ENCODE assay signal across 9 cellular contexts in genomic region chr17:7582401-7583252, GRCh38. TPM values are rescaled to one million over a fixed set of nuclear protein-coding genes. Genes with fewer than 3 reads are reported as not detected.
A peak's percentile ranks its signal among the peaks of the same experiment; 100 is the strongest.
DNase-seq lines count a peak whose midpoint lies in the region; ATAC-seq, FAIRE-seq and TF ChIP-seq lines count a peak whose summit lies in the region.
"Had no signal": no experiment of that assay in that cellular context is flagged by ENCODE, and none has a peak within 500 bp of the region (broad histone marks: within the 10 kb centered on the region; RNA-seq: fewer than 3 reads in every experiment).

No MANE protein-coding gene starts in this region.

- H3K36me3 ChIP-seq in HEK293 (ENCODE audit: control insufficient read depth in 2 of 2, insufficient read depth in 1 of 2, low read length in 2 of 2) = peaks cover 5 to 61% of the 10 kb centered on the region in 2 experiments; a peak in 2 of 3 replicates
- H3K36me3 ChIP-seq in small intestine (ENCODE audit: control insufficient read depth in 2 of 2, insufficient read depth in 2 of 2, low read length in 2 of 2) = peaks cover 3 to 8% of the 10 kb centered on the region in 2 donors
- peaks cover 10% of the 10 kb centered on the region for H3K36me3 ChIP-seq in MG63

- H3K4me1 Mint-ChIP-seq in activated B cell treated with CpG ODN at 0.5 μM for 24 hours = peaks cover 72% of the 10 kb centered on the region

- intact Hi-C loops in activated B cell treated with CpG ODN at 0.5 μM for 24 hours (cut with micrococcal nuclease) (loop anchor here (1.0 to 10.0 kb wide), 4 partner anchors 21 to 538 kb away; partner anchors contain the start of genes SENP3 and SLC16A11), left ventricle myocardium superior (cut with micrococcal nuclease) (no loop called here)

- no peaks in the 10 kb centered on the region for H3K9me3 Mint-ChIP-seq in activated B cell treated with CpG ODN at 0.5 μM for 24 hours

- H3K27me3 ChIP-seq in small intestine (ENCODE audit: control insufficient read depth in 2 of 2, insufficient read depth in 2 of 2, low read length in 2 of 2) (no peaks in the 10 kb centered on the region), MG63 (no peaks in the 10 kb centered on the region)

- H3K27me3 Mint-ChIP-seq in activated B cell treated with CpG ODN at 0.5 μM for 24 hours = no peaks in the 10 kb centered on the region

- peak overlapping the region; percentile 100 for H3K4me3 Mint-ChIP-seq in activated B cell treated with CpG ODN at 0.5 μM for 24 hours

- ATAC-seq in activated B cell treated with CpG ODN at 0.5 μM for 24 hours (ENCODE audit: low read depth) (no peak), left ventricle myocardium superior (peak; percentile 0), GM18498 (IDR thresholded peaks at IDR 0.05; ENCODE audit: unreplicated experiment) (no peak), HG03378 (IDR thresholded peaks at IDR 0.05; ENCODE audit: unreplicated experiment) (no peak)

- H3K9me3 ChIP-seq in HEK293 (ENCODE audit: control insufficient read depth, insufficient read depth, low read depth, low read length) (no peaks in the 10 kb centered on the region), small intestine (ENCODE audit: control insufficient read depth, low read depth) (no peaks in the 10 kb centered on the region), MG63 (no peaks in the 10 kb centered on the region)

- TF ChIP-seq CTCF in HEK293 (tag by site-specific recombination; IDR thresholded peaks at IDR 0.05) = no peak
- no peak for TF ChIP-seq CTCF in activated B cell treated with CpG ODN at 0.5 μM for 24 hours (IDR thresholded peaks at IDR 0.05)

- no peak for FAIRE-seq in small intestine (lab: Jason Lieb, UNC)
- FAIRE-seq: urothelium cell line had no signal

- CTCF ChIA-PET in HEK293 (lab: Yijun Ruan, JAX) (interaction anchor here (0.7 to 2.7 kb wide), 4 partner anchors 12 to 223 kb away, joined by 3 to 18 read pairs (median 4); partner anchors contain the start of genes TP53 and WRAP53), activated B cell treated with CpG ODN at 0.5 μM for 24 hours (lab: Charles Lee) (no interaction called here)

- H3K27ac Mint-ChIP-seq in activated B cell treated with CpG ODN at 0.5 μM for 24 hours = peak overlapping the region; percentile 100

- H3K4me1 ChIP-seq in HEK293 (ENCODE audit: control insufficient read depth, insufficient read depth, low read length) (peaks cover 8% of the 10 kb centered on the region; the same call in 1 of the 2 replicates), small intestine (ENCODE audit: control insufficient read depth in 2 of 2, insufficient read depth in 1 of 2, low read depth in 1 of 2, low read length in 1 of 2) (peaks cover 3 to 11% of the 10 kb centered on the region in 2 donors)

- WGBS in small intestine, 3 donors = 86 to 88% (median 87%) methylated on average over 31 to 36 of the region's 36 CpGs

- H3K4me3 ChIP-seq in HEK293 (ENCODE audit: low read depth, low read length) (peak overlapping the region; percentile 86), small intestine (ENCODE audit: low read depth in 1 of 2, low read length in 2 of 2) (peak overlapping the region in 1 of 2 donors; percentile 78), MG63 (no peak overlapping the region)

- DNase-seq in activated B cell treated with CpG ODN at 0.5 μM for 24 hours = no peak
- DNase-seq in left ventricle myocardium superior = peak; percentile 52
- no peak for DNase-seq in small intestine
- DNase-seq in MG63 = no peak
- DNase-seq in stimulated activated CD4-positive, alpha-beta T cell treated with anti-CD3 and anti-CD28 coated beads, Interleukin-1b, Interleukin-23, amount 100 ng/mL, for 48 hours = no peak

- POLR2A ChIA-PET in HEK293 (lab: Yijun Ruan, JAX) = interaction anchor here (1.0 to 5.5 kb wide), 16 partner anchors 9 to 253 kb away, joined by 3 to 98 read pairs (median 8); partner anchors contain the start of genes DNAH2, FXR2, NEURL4 and POLR2A
- POLR2A ChIA-PET in activated B cell treated with CpG ODN at 0.5 μM for 24 hours (lab: Charles Lee) = interaction anchor here (0.6 to 4.6 kb wide), 16 partner anchors 10 to 591 kb away, joined by 4 to 131 read pairs (median 8); partner anchors contain the start of genes ACAP1, CYB5D1, FXR2 and GPS2

- H3K27ac ChIP-seq in HEK293 (ENCODE audit: extremely low read depth, low read depth, low read length) (peak overlapping the region; percentile 95), small intestine (ENCODE audit: low read depth in 1 of 2, low read length in 1 of 2) (peak overlapping the region; percentile 89 to 98)

- H3K36me3 Mint-ChIP-seq in activated B cell treated with CpG ODN at 0.5 μM for 24 hours (ENCODE audit: low read depth) = peaks cover 50% of the 10 kb centered on the region

TF ChIP-seq in HEK293, 187 proteins besides CTCF, POLR2A, EP300 and RAD21:
- TF ChIP-seq ZNF776 (tag by site-specific recombination; IDR thresholded peaks at IDR 0.05; ENCODE audit: borderline replicate concordance) (no peak), ZNF146 (tag by site-specific recombination; IDR thresholded peaks at IDR 0.05) (peak; percentile 8; the same call in 1 of the 2 replicates), ZNF433 (tag by site-specific recombination; IDR thresholded peaks at IDR 0.05; ENCODE audit: low read depth) (no peak), GLIS2 (tag by site-specific recombination; IDR thresholded peaks at IDR 0.05) (peak; percentile 57; the same call in 1 of the 2 replicates), GLIS1 (tag by site-specific recombination; IDR thresholded peaks at IDR 0.05) (peak; percentile 98), IKZF3 (tag by site-specific recombination; IDR thresholded peaks at IDR 0.05) (no peak), ZBTB21 (tag by site-specific recombination; IDR thresholded peaks at IDR 0.05) (no peak), SP3 (tag by site-specific recombination; IDR thresholded peaks at IDR 0.05) (no peak)

RNA-seq across cellular contexts. Expression of gene MPDU1, which starts 1.0 kb away (rescaled TPM):
- total RNA-seq in activated B cell treated with CpG ODN at 0.5 μM for 24 hours (50.7 and 58.9 TPM in 2 replicates), left ventricle myocardium superior (28.0 TPM)
- polyA plus RNA-seq in small intestine = 100 to 1,000 TPM in 1 of 3 donors, 10 to 100 TPM in 2; 69.7 to 126 (median 74.9) TPM
- 96.0 and 121 TPM in 2 replicates for total RNA-seq in MG63 (2014; rRNA removed; shearing (Covaris generic); ENCODE audit: low replicate concordance)

RNA-seq across cellular contexts. Expression of gene CD68, which starts 3.2 kb away (rescaled TPM):
- total RNA-seq in activated B cell treated with CpG ODN at 0.5 μM for 24 hours = 7.2 and 7.8 TPM in 2 replicates
- total RNA-seq in left ventricle myocardium superior = 26.6 TPM
- polyA plus RNA-seq in small intestine = 100 to 1,000 TPM in 2 of 3 donors, 10 to 100 TPM in 1; 60.2 to 201 (median 142) TPM
- total RNA-seq in MG63 (2014; rRNA removed; shearing (Covaris generic); ENCODE audit: low replicate concordance) = 12.6 and 17.3 TPM in 2 replicates

RNA-seq across cellular contexts. Expression of gene SOX15, which starts 7.3 kb away (rescaled TPM):
- total RNA-seq in activated B cell treated with CpG ODN at 0.5 μM for 24 hours = 0.24 and 0.64 TPM in 2 replicates
- 1.2 TPM for total RNA-seq in left ventricle myocardium superior
- 1 to 10 TPM in 1 of 3 donors, not detected in 2; 1.3 TPM for polyA plus RNA-seq in small intestine
- 0.23 TPM in 1 of 2 replicates, not detected in the other for total RNA-seq in MG63 (2014; rRNA removed; shearing (Covaris generic); ENCODE audit: low replicate concordance)

RNA-seq across cellular contexts. Expression of gene SENP3, which starts 20.9 kb away (rescaled TPM):
- 49.6 and 55.8 TPM in 2 replicates for total RNA-seq in activated B cell treated with CpG ODN at 0.5 μM for 24 hours
- 32.8 TPM for total RNA-seq in left ventricle myocardium superior
- polyA plus RNA-seq in small intestine = 10 to 100 TPM; 53.1 to 66.7 (median 53.5) TPM
- 85.6 and 106 TPM in 2 replicates for total RNA-seq in MG63 (2014; rRNA removed; shearing (Covaris generic); ENCODE audit: low replicate concordance)

RNA-seq across cellular contexts. Expression of gene TNFSF13, which starts 24.1 kb away (rescaled TPM):
- 14.4 and 15.3 TPM in 2 replicates for total RNA-seq in activated B cell treated with CpG ODN at 0.5 μM for 24 hours
- 8.5 TPM for total RNA-seq in left ventricle myocardium superior
- 100 to 1,000 TPM in 1 of 3 donors, 10 to 100 TPM in 2; 23.0 to 107 (median 32.7) TPM for polyA plus RNA-seq in small intestine
- 1.7 TPM in 1 of 2 replicates, not detected in the other for total RNA-seq in MG63 (2014; rRNA removed; shearing (Covaris generic); ENCODE audit: low replicate concordance)
